17 cellular contexts compared by ENCODE assay signal in genomic region chr5:110043025-110043424, GRCh38.
DNase-seq lines count a peak whose midpoint lies in the region; TF ChIP-seq lines count a peak whose summit lies in the region.
"Had no signal": no experiment of that assay in that cellular context is flagged by ENCODE, and none has a peak within 500 bp of the region (broad histone marks: within the 10 kb centered on the region; RNA-seq: fewer than 3 reads in every experiment).

No MANE protein-coding gene starts in this region.

- no peak overlapping the region for H3K27ac Mint-ChIP-seq in activated naive CD4-positive, alpha-beta T cell treated with anti-CD3 and anti-CD28 coated beads, Interleukin-2, amount 50 U/mL, for 24 hours
- peak overlapping the region in 5 of 7 donors; percentile 9 to 62 (median 16) for H3K27ac Mint-ChIP-seq in CD4-positive, alpha-beta memory T cell
- H3K27ac Mint-ChIP-seq: CD8-positive, alpha-beta memory T cell; GM23338; HFFc6 had no signal

- no peak for TF ChIP-seq CTCF in A673 (conservative IDR thresholded peaks at IDR 0.05; ENCODE audit: low read depth, low read length)

- peaks cover 14% of the 10 kb centered on the region for H3K4me1 Mint-ChIP-seq in activated naive CD4-positive, alpha-beta T cell treated with anti-CD3 and anti-CD28 coated beads, Interleukin-2, amount 50 U/mL, for 24 hours
- H3K4me1 Mint-ChIP-seq in CD4-positive, alpha-beta memory T cell, result peaks cover 7 to 11% (median 9%) of the 10 kb centered on the region in 4 donors

- H3K27me3 Mint-ChIP-seq in activated naive CD4-positive, alpha-beta T cell treated with anti-CD3 and anti-CD28 coated beads, Interleukin-2, amount 50 U/mL, for 24 hours, result no peaks in the 10 kb centered on the region
- H3K27me3 Mint-ChIP-seq in CD4-positive, alpha-beta memory T cell, result peaks cover 0 to 4% of the 10 kb centered on the region in 2 donors

- H3K36me3 ChIP-seq in CD4-positive, alpha-beta memory T cell (ENCODE audit: insufficient read depth, low read length), result no peaks in the 10 kb centered on the region
- H3K36me3 ChIP-seq in A673 (ENCODE audit: insufficient read depth, low read length, poor library complexity, severe bottlenecking), result no peaks in the 10 kb centered on the region
- H3K36me3 ChIP-seq: HAP-1 had no signal

- peaks cover 10% of the 10 kb centered on the region for H3K9me3 Mint-ChIP-seq in activated naive CD4-positive, alpha-beta T cell treated with anti-CD3 and anti-CD28 coated beads, Interleukin-2, amount 50 U/mL, for 24 hours
- peaks cover 0 to 40% (median 14%) of the 10 kb centered on the region in 8 donors for H3K9me3 Mint-ChIP-seq in CD4-positive, alpha-beta memory T cell

- POLR2A ChIA-PET in CD4-positive, alpha-beta memory T cell (lab: Charles Lee; ENCODE audit: partially characterized antibody), result interaction anchor here (0.8 kb wide), 1 partner anchor 11 kb away, joined by 3 read pairs; no protein-coding TSS in a partner anchor
- POLR2A ChIA-PET in A673 (lab: Charles Lee; ENCODE audit: low non-redundant PET), result no interaction called here

- no peak overlapping the region for H3K4me3 ChIP-seq in CD4-positive, alpha-beta memory T cell (ENCODE audit: low read length in 2 of 2)
- H3K4me3 ChIP-seq in A673 (ENCODE audit: low read depth, low read length, poor library complexity, severe bottlenecking), result no peak overlapping the region
- H3K4me3 ChIP-seq: A549, GM23338, HAP-1 had no signal

- H3K27me3 ChIP-seq in CD4-positive, alpha-beta memory T cell (ENCODE audit: insufficient read depth, low read length), result no peaks in the 10 kb centered on the region
- no peaks in the 10 kb centered on the region for H3K27me3 ChIP-seq in A673 (replicated peaks; ENCODE audit: insufficient read depth, low read depth, low read length, poor library complexity)

- BruUV-seq in A673 (replicated peaks; lab: Mats Ljungman, UMichigan), result no TSS peak

- DNase-seq in activated naive CD4-positive, alpha-beta T cell (lab: John Stamatoyannopoulos, UW), result no peak
- DNase-seq in CD4-positive, alpha-beta memory T cell, result peak in 4 of 5 donors; percentile 39 to 64 (median 50)
- DNase-seq in central memory CD4-positive, alpha-beta T cell, result peak; percentile 49
- DNase-seq in NOMO-1 treated with DMSO at 0.1 percent for 48 hours (lab: John Stamatoyannopoulos, UW; ENCODE audit: unreplicated experiment) (no peak), A673 (ENCODE audit: low spot score) (no peak), DMS79 treated with DMSO at 0.1 percent for 48 hours (lab: John Stamatoyannopoulos, UW) (no peak)
- DNase-seq: 8988T, C1 segment of cervical spinal cord, DMS 273 treated with DMSO at 0.1 percent for 48 hours, DMS79, GF-D8, HFFc6 had no signal

- H3K36me3 Mint-ChIP-seq in activated naive CD4-positive, alpha-beta T cell treated with anti-CD3 and anti-CD28 coated beads, Interleukin-2, amount 50 U/mL, for 24 hours, result peaks cover 8% of the 10 kb centered on the region
- H3K36me3 Mint-ChIP-seq in CD4-positive, alpha-beta memory T cell, result peaks cover 0 to 5% of the 10 kb centered on the region in 2 donors

- no peaks in the 10 kb centered on the region for H3K9me3 ChIP-seq in CD4-positive, alpha-beta memory T cell (ENCODE audit: control insufficient read depth in 1 of 2, low read length in 2 of 2)
- H3K9me3 ChIP-seq in A673 (ENCODE audit: low read depth, low read length, poor library complexity, severe bottlenecking), result peaks cover 6% of the 10 kb centered on the region
- H3K9me3 ChIP-seq: A549, HAP-1 had no signal

- H3K27ac ChIP-seq in CD4-positive, alpha-beta memory T cell (ENCODE audit: low read depth, low read length), result no peak overlapping the region
- H3K27ac ChIP-seq in A673 (ENCODE audit: low read depth, low read length, poor library complexity, severe bottlenecking), result no peak overlapping the region
- H3K27ac ChIP-seq: A549 had no signal

- peaks cover 9% of the 10 kb centered on the region for H3K4me1 ChIP-seq in CD4-positive, alpha-beta memory T cell (ENCODE audit: insufficient read depth, low read length)
- no peaks in the 10 kb centered on the region for H3K4me1 ChIP-seq in A673 (ENCODE audit: insufficient read depth, low read length, poor library complexity, severe bottlenecking)
- H3K4me1 ChIP-seq: A549, HAP-1 had no signal

- H3K4me3 Mint-ChIP-seq in activated naive CD4-positive, alpha-beta T cell treated with anti-CD3 and anti-CD28 coated beads, Interleukin-2, amount 50 U/mL, for 24 hours, result peak overlapping the region; percentile 2
- H3K4me3 Mint-ChIP-seq in CD4-positive, alpha-beta memory T cell, result peak overlapping the region in 3 of 8 donors; percentile 12 to 60 (median 28)
- H3K4me3 Mint-ChIP-seq: CD8-positive, alpha-beta memory T cell; GM23338; HFFc6 had no signal

- CTCF ChIA-PET in CD4-positive, alpha-beta memory T cell (lab: Charles Lee; ENCODE audit: partially characterized antibody), result no interaction called here
- CTCF ChIA-PET in A673 (lab: Charles Lee), result no interaction called here

- intact Hi-C loops in CD4-positive, alpha-beta memory T cell (cut with micrococcal nuclease), result no loop called here
- intact Hi-C loops in A673 (cut with micrococcal nuclease; ENCODE audit: unreplicated experiment), result loop anchor here (10.0 kb wide), 1 partner anchor 582 kb away; no protein-coding TSS in a partner anchor

Comparison
In these comparisons a context has a peak if more than half of its experiments do, and no peak if none do; other contexts are left out.
1. DNase-seq: peak in CD4-positive, alpha-beta memory T cell (4 of 5) and central memory CD4-positive, alpha-beta T cell (single experiment); none in activated naive CD4-positive, alpha-beta T cell (0 of 4), NOMO-1 treated with DMSO at 0.1 percent for 48 hours (single experiment), A673 (single experiment) and DMS79 treated with DMSO at 0.1 percent for 48 hours (single experiment).